Comparison of ENCODE assay signal across 15 cellular contexts in the genomic region with DNA sequence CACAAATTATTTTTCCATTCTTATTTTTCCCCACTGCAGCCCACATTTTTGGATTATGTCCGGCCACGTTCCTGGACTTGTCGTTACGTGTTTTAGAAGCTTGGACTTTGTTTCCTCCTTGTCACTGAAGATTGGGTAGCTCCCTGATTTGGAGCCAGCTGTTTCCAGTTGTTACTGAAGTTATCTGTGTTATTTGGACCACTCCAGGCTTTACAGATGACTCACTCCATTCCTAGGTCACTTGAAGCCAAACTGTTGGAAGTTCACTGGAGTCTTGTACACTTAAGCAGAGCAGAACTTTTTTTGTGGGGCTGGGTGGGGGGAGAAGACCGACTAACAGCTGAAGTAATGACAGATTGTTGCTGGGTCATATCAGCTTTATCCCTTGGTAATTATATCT. TPM values are rescaled to one million over a fixed set of nuclear protein-coding genes. Genes with fewer than 3 reads are reported as not detected.
A peak's percentile ranks its signal among the peaks of the same experiment; 100 is the strongest.
DNase-seq lines count a peak whose midpoint lies in the region; ATAC-seq, FAIRE-seq and TF ChIP-seq lines count a peak whose summit lies in the region.
"Had no signal": no experiment of that assay in that cellular context is flagged by ENCODE, and none has a peak within 500 bp of the region (broad histone marks: within the 10 kb centered on the region; RNA-seq: fewer than 3 reads in every experiment).

No MANE protein-coding gene starts in this region.

- no peaks in the 10 kb centered on the region for H3K27me3 ChIP-seq in body of pancreas
- H3K27me3 ChIP-seq in hepatocyte, result no peaks in the 10 kb centered on the region
- H3K27me3 ChIP-seq in small intestine (ENCODE audit: control insufficient read depth in 2 of 2, insufficient read depth in 2 of 2, low read length in 2 of 2), result no peaks in the 10 kb centered on the region
- H3K27me3 ChIP-seq: colonic mucosa had no signal

- peaks cover 0 to 7% of the 10 kb centered on the region in 2 donors for H3K36me3 ChIP-seq in body of pancreas (replicated peaks in 1 of 2; ENCODE audit: insufficient read depth in 1 of 2, low read depth in 2 of 2)
- H3K36me3 ChIP-seq in hepatocyte (replicated peaks; ENCODE audit: insufficient read depth, low read depth), result no peaks in the 10 kb centered on the region
- H3K36me3 ChIP-seq in small intestine (ENCODE audit: control insufficient read depth in 2 of 2, insufficient read depth in 2 of 2, low read length in 2 of 2), result peaks cover 0 to 2% of the 10 kb centered on the region in 2 donors
- H3K36me3 ChIP-seq: colonic mucosa had no signal

- DNase-seq in H54 (ENCODE audit: insufficient read length, low spot score) (no peak), body of pancreas (peak in 1 of 4 donors; percentile 49), hepatocyte (ENCODE audit: low spot score) (peak; percentile 33), small intestine (peak; percentile 5), OCI-M1 (lab: John Stamatoyannopoulos, UW) (no peak), NCI-H2171 treated with DMSO at 0.1 percent for 48 hours (lab: John Stamatoyannopoulos, UW) (no peak)
- DNase-seq: activated T-cell treated with anti-CD3 and anti-CD28 coated beads, Interleukin-2, amount 50 U/mL, for 24 hours; Caco-2; colonic mucosa; NCI-H2029; stimulated activated CD4-positive, alpha-beta T cell treated with anti-CD3 and anti-CD28 coated beads, Interleukin-2, amount 100 ng/mL, for 24 hours had no signal

- no peak for TF ChIP-seq CTCF in body of pancreas (IDR thresholded peaks at IDR 0.05)
- TF ChIP-seq CTCF in hepatocyte (IDR thresholded peaks at IDR 0.05; ENCODE audit: poor library complexity), result no peak

- H3K9me3 ChIP-seq in body of pancreas, result no peaks in the 10 kb centered on the region
- H3K9me3 ChIP-seq in hepatocyte (ENCODE audit: low read depth), result no peaks in the 10 kb centered on the region
- H3K9me3 ChIP-seq in small intestine (ENCODE audit: control insufficient read depth, low read depth), result no peaks in the 10 kb centered on the region
- H3K9me3 ChIP-seq: Caco-2, colonic mucosa had no signal

- H3K9me2 ChIP-seq in hepatocyte (replicated peaks; ENCODE audit: insufficient read depth), result no peaks in the 10 kb centered on the region

- H3K4me3 ChIP-seq in body of pancreas (no peak overlapping the region), hepatocyte (no peak overlapping the region), small intestine (ENCODE audit: low read depth in 1 of 2, low read length in 2 of 2) (no peak overlapping the region)
- H3K4me3 ChIP-seq: colonic mucosa had no signal

- H3K27ac ChIP-seq in body of pancreas, result no peak overlapping the region
- peak overlapping the region; percentile 6 for H3K27ac ChIP-seq in hepatocyte
- H3K27ac ChIP-seq in small intestine (ENCODE audit: low read depth in 1 of 2, low read length in 1 of 2), result no peak overlapping the region
- H3K27ac ChIP-seq: colonic mucosa had no signal

- H2AFZ ChIP-seq in hepatocyte, result no peak overlapping the region

- FAIRE-seq in H54 (lab: Jason Lieb, UNC) (peak; percentile 90), small intestine (lab: Jason Lieb, UNC) (no peak)
- FAIRE-seq: HTR-8/SVneo had no signal

- 74% methylated on average over 5 of the region's 5 CpGs for WGBS in body of pancreas, 2 donors
- 53% methylated on average over 5 of the region's 5 CpGs for WGBS in hepatocyte (ENCODE audit: low lambda C conversion rate, missing lambda C conversion rate)
- 51 to 75% (median 69%) methylated on average over 5 of the region's 5 CpGs for WGBS in small intestine, 3 donors

- intact Hi-C loops in body of pancreas (cut with DNase I), result no loop called here

- H3K79me2 ChIP-seq in hepatocyte, result no peaks in the 10 kb centered on the region

- H3K4me2 ChIP-seq in hepatocyte, result no peak overlapping the region

- TF ChIP-seq POLR2A in H54 (IDR thresholded peaks at IDR 0.05; ENCODE audit: low read depth, low read length) (no peak), body of pancreas (IDR thresholded peaks at IDR 0.05) (no peak)

- no peaks in the 10 kb centered on the region for H4K20me1 ChIP-seq in hepatocyte (ENCODE audit: insufficient read depth, poor library complexity, severe bottlenecking)

- ATAC-seq in body of pancreas (peak; percentile 55), GM18502 (IDR thresholded peaks at IDR 0.05; ENCODE audit: poor library complexity, unreplicated experiment) (no peak), HG02623 (IDR thresholded peaks at IDR 0.05; ENCODE audit: unreplicated experiment) (no peak)
- ATAC-seq: Panc1 had no signal

- H3K4me1 ChIP-seq in body of pancreas, result no peaks in the 10 kb centered on the region
- no peaks in the 10 kb centered on the region for H3K4me1 ChIP-seq in hepatocyte (ENCODE audit: insufficient read depth)
- H3K4me1 ChIP-seq in small intestine (ENCODE audit: control insufficient read depth in 2 of 2, insufficient read depth in 1 of 2, low read depth in 1 of 2, low read length in 1 of 2), result no peaks in the 10 kb centered on the region
- H3K4me1 ChIP-seq: colonic mucosa had no signal

RNA-seq across cellular contexts. Expression of gene AXDND1, which starts 12.2 kb away (rescaled TPM):
- 1 to 10 TPM in 1 of 2 donors, not detected in 1; 3.6 TPM for total RNA-seq in body of pancreas
- 0.13 TPM in 1 of 2 replicates, not detected in the other for total RNA-seq in hepatocyte
- 0.27 and 0.90 TPM in 2 replicates for polyA plus RNA-seq in hepatocyte
- polyA plus RNA-seq in small intestine, result 10 to 100 TPM in 1 of 3 donors, 1 to 10 TPM in 2; 6.1 to 28.0 (median 7.3) TPM
- total RNA-seq: Caco-2 had no signal

RNA-seq across cellular contexts. Expression of gene SOAT1, which starts 59.9 kb away (rescaled TPM):
- total RNA-seq in body of pancreas (10 to 100 TPM; 19.1 to 25.4 TPM), hepatocyte (20.8 and 28.9 TPM in 2 replicates)
- polyA plus RNA-seq in hepatocyte (28.9 and 40.4 TPM in 2 replicates), small intestine (1 to 10 TPM; 1.1 to 8.9 (median 1.3) TPM)

Comparison
In these comparisons a context has a peak if more than half of its experiments do, and no peak if none do; other contexts are left out.
1. DNase-seq: peak in hepatocyte (single experiment) and small intestine (single experiment); none in H54 (single experiment), OCI-M1 (single experiment) and NCI-H2171 treated with DMSO at 0.1 percent for 48 hours (single experiment).